22 cellular contexts compared by ENCODE assay signal in the genomic region with DNA sequence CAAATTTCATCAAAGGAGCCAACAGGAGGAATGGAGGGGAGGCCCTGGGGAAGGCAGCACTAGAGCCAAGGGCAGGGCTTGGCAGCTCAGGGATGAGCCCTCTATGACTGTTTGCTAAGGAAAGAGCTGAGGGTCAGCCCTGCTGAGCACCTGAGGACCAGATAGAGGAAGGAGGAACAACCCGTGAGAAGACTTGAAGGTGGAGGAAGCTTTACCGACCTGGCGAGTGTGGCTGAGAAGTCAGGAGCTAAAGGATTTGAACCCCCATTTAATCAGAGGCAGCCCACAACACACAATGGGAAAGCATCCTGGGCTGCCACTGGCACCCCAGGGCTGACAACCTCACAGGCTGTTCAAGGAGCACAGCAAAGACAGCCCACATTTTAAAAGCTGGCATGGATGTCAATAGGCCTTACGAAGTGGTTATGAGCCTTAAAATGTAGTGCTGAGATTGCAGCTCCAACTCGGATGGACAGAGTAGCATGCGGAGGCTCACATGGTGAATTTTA. TPM values are rescaled to one million over a fixed set of nuclear protein-coding genes. Genes with fewer than 3 reads are reported as not detected.
"Had no signal": no experiment of that assay in that cellular context is flagged by ENCODE, and none has a peak within 500 bp of the region (broad histone marks: within the 10 kb centered on the region; RNA-seq: fewer than 3 reads in every experiment).

No MANE protein-coding gene starts in this region.

- H3K9me3 ChIP-seq: breast epithelium, vagina had no signal

- H3K9me3 Mint-ChIP-seq: immature natural killer cell; natural killer cell treated with Interleukin-12 subunit alpha and Interleukin-12 subunit beta and Interleukin-15 and Interleukin-18, amount 100 ng/mL, for 72 hours; stimulated activated naive CD8-positive, alpha-beta T cell treated with anti-CD3 and anti-CD28 coated beads, Interleukin-15, amount 100 ng/mL, for 72 hours; T-helper 1 cell treated with Interleukin-12 subunit alpha and Interleukin-12 subunit beta and Interleukin-4 antibody, amounts not matched to agents 30 μg/mL and 1 μg/mL, for 36 hours had no signal

- H3K4me3 Mint-ChIP-seq: activated naive CD8-positive, alpha-beta T cell; immature natural killer cell; natural killer cell treated with Interleukin-12 subunit alpha and Interleukin-12 subunit beta and Interleukin-15 and Interleukin-18, amount 100 ng/mL, for 72 hours; stimulated activated naive CD8-positive, alpha-beta T cell treated with anti-CD3 and anti-CD28 coated beads, Interleukin-15, amount 100 ng/mL, for 72 hours; T-helper 1 cell treated with Interleukin-12 subunit alpha and Interleukin-12 subunit beta and Interleukin-4 antibody, amounts not matched to agents 30 μg/mL and 1 μg/mL, for 36 hours had no signal

- H3K4me1 ChIP-seq: breast epithelium, vagina had no signal

- H3K27ac ChIP-seq: breast epithelium, skin epidermis, vagina had no signal

- H3K27me3 ChIP-seq: breast epithelium, vagina had no signal

- H3K4me1 Mint-ChIP-seq: immature natural killer cell had no signal

- H3K27me3 Mint-ChIP-seq: activated naive CD8-positive, alpha-beta T cell had no signal

- H3K36me3 Mint-ChIP-seq: activated naive CD8-positive, alpha-beta T cell; immature natural killer cell; natural killer cell treated with Interleukin-12 subunit alpha and Interleukin-12 subunit beta and Interleukin-15 and Interleukin-18, amount 100 ng/mL, for 72 hours had no signal

- H3K36me3 ChIP-seq: breast epithelium, vagina had no signal

- DNase-seq: activated CD4-positive, alpha-beta T cell treated with anti-CD3 and anti-CD28 coated beads, Interleukin-2, amount 50 U/mL, for 1 hour; activated CD4-positive, CD25-positive, alpha-beta regulatory T cell; activated effector memory CD4-positive, alpha-beta T cell treated with anti-CD3 and anti-CD28 coated beads, Interleukin-2, amount 50 U/mL, for 16 hours; activated T-cell treated with anti-CD3 and anti-CD28 coated beads for 4 hours; amygdala; immature natural killer cell; stimulated activated CD4-positive, alpha-beta T cell treated with anti-CD3 and anti-CD28 coated beads, Interleukin-4, amount 100 ng/mL, for 4 hours; stimulated activated naive CD8-positive, alpha-beta T cell treated with anti-CD3 and anti-CD28 coated beads, Interleukin-15, amount 100 ng/mL, for 72 hours had no signal

- H3K27ac Mint-ChIP-seq: activated naive CD8-positive, alpha-beta T cell; immature natural killer cell; natural killer cell treated with Interleukin-12 subunit alpha and Interleukin-12 subunit beta and Interleukin-15 and Interleukin-18, amount 100 ng/mL, for 72 hours; T-helper 1 cell treated with Interleukin-12 subunit alpha and Interleukin-12 subunit beta and Interleukin-4 antibody, amounts not matched to agents 30 μg/mL and 1 μg/mL, for 36 hours had no signal

- H3K4me3 ChIP-seq: breast epithelium, skin epidermis, vagina had no signal

- ATAC-seq: natural killer cell treated with Interleukin-12 subunit alpha and Interleukin-12 subunit beta and Interleukin-15 and Interleukin-18, amount 100 ng/mL, for 72 hours; stimulated activated naive CD8-positive, alpha-beta T cell treated with anti-CD3 and anti-CD28 coated beads, Interleukin-15, amount 100 ng/mL, for 72 hours had no signal

RNA-seq across cellular contexts. Expression of gene LRRC2, which starts 20.7 kb away (rescaled TPM):
- total RNA-seq: activated CD8-positive, alpha-beta memory T cell treated with anti-CD3 and anti-CD28 coated beads for 36 hours; natural killer cell treated with Interleukin-12 subunit alpha and Interleukin-12 subunit beta and Interleukin-15 and Interleukin-18, amount 100 ng/mL, for 72 hours had no signal
- polyA plus RNA-seq: immature natural killer cell had no signal

RNA-seq across cellular contexts. Expression of gene FAM240A, which starts 25.5 kb away (rescaled TPM):
- total RNA-seq: activated CD8-positive, alpha-beta memory T cell treated with anti-CD3 and anti-CD28 coated beads for 36 hours; breast epithelium; cerebellum; dermis microvascular lymphatic vessel endothelial cell; fibroblast of villous mesenchyme; lung microvascular endothelial cell; mucosa of gallbladder; natural killer cell treated with Interleukin-12 subunit alpha and Interleukin-12 subunit beta and Interleukin-15 and Interleukin-18, amount 100 ng/mL, for 72 hours; renal cortical epithelial cell; vagina had no signal
- polyA plus RNA-seq: esophagus, immature natural killer cell had no signal
